ENCODE assay signal across 8 cellular contexts in genomic region chr5:43312699-43313034, GRCh38. TPM values are rescaled to one million over a fixed set of nuclear protein-coding genes. Genes with fewer than 3 reads are reported as not detected.
DNase-seq lines count a peak whose midpoint lies in the region; ATAC-seq and TF ChIP-seq lines count a peak whose summit lies in the region.

No MANE protein-coding gene starts in this region.

- peak; percentile 0 for ATAC-seq in GM19463 (IDR thresholded peaks at IDR 0.05; ENCODE audit: unreplicated experiment)
- no peak for ATAC-seq in stimulated activated naive CD8-positive, alpha-beta T cell treated with anti-CD3 and anti-CD28 coated beads, Interleukin-15, amount 100 ng/mL, for 72 hours

- H3K36me3 Mint-ChIP-seq in CD14-positive monocyte = peaks cover 5 to 6% of the 10 kb centered on the region in 2 donors
- H3K36me3 Mint-ChIP-seq in activated CD4-positive, alpha-beta memory T cell treated with anti-CD3 and anti-CD28 coated beads for 36 hours = peaks cover 54% of the 10 kb centered on the region

- peaks cover 0 to 5% (median 3%) of the 10 kb centered on the region in 7 donors for H3K9me3 Mint-ChIP-seq in CD14-positive monocyte
- H3K9me3 Mint-ChIP-seq in activated CD4-positive, alpha-beta memory T cell treated with anti-CD3 and anti-CD28 coated beads for 36 hours = peaks cover 18% of the 10 kb centered on the region
- H3K9me3 Mint-ChIP-seq in stimulated activated naive CD8-positive, alpha-beta T cell treated with anti-CD3 and anti-CD28 coated beads, Interleukin-15, amount 100 ng/mL, for 72 hours = peaks cover 0 to 11% of the 10 kb centered on the region in 2 donors

- H3K27ac Mint-ChIP-seq in CD14-positive monocyte = peak overlapping the region; percentile 93 to 98 (median 97)
- H3K27ac Mint-ChIP-seq in activated CD4-positive, alpha-beta memory T cell treated with anti-CD3 and anti-CD28 coated beads for 36 hours = peak overlapping the region; percentile 94
- H3K27ac Mint-ChIP-seq in stimulated activated naive CD8-positive, alpha-beta T cell treated with anti-CD3 and anti-CD28 coated beads, Interleukin-15, amount 100 ng/mL, for 72 hours = peak overlapping the region; percentile 98 to 100

- POLR2A ChIA-PET in activated CD4-positive, alpha-beta memory T cell treated with anti-CD3 and anti-CD28 coated beads for 36 hours (lab: Charles Lee) = interaction anchor here (0.6 to 3.9 kb wide), 16 partner anchors 26 to 320 kb away, joined by 3 to 31 read pairs (median 4); partner anchors contain the start of genes NIM1K, NNT, TMEM267 and ZNF131

- peak overlapping the region; percentile 95 to 98 for H3K4me3 Mint-ChIP-seq in CD14-positive monocyte
- H3K4me3 Mint-ChIP-seq in activated CD4-positive, alpha-beta memory T cell treated with anti-CD3 and anti-CD28 coated beads for 36 hours = peak overlapping the region; percentile 96
- peak overlapping the region; percentile 93 to 99 for H3K4me3 Mint-ChIP-seq in stimulated activated naive CD8-positive, alpha-beta T cell treated with anti-CD3 and anti-CD28 coated beads, Interleukin-15, amount 100 ng/mL, for 72 hours

- no peaks in the 10 kb centered on the region for H3K9me3 ChIP-seq in iPS DF 6.9 (ENCODE audit: control insufficient read depth, insufficient read depth, low read length)

- DNase-seq in CD14-positive monocyte (ENCODE audit: low spot score) = peak; percentile 64
- DNase-seq in HPDE6-E6E7 (ENCODE audit: extremely low spot score) = peak; percentile 7
- DNase-seq in activated CD4-positive, alpha-beta memory T cell treated with anti-CD3 and anti-CD28 coated beads for 36 hours = no peak
- no peak for DNase-seq in iPS DF 6.9 (ENCODE audit: low read depth, low spot score)
- DNase-seq in stimulated activated naive CD8-positive, alpha-beta T cell treated with anti-CD3 and anti-CD28 coated beads, Interleukin-15, amount 100 ng/mL, for 72 hours = no peak
- DNase-seq in D341Med (ENCODE audit: low spot score) = no peak
- DNase-seq in NCI-H226 = no peak

- TF ChIP-seq CTCF in CD14-positive monocyte (IDR thresholded peaks at IDR 0.05) = no peak

- peak overlapping the region; percentile 91 for H3K4me3 ChIP-seq in iPS DF 6.9 (ENCODE audit: low read length)

- no peaks in the 10 kb centered on the region for H3K27me3 ChIP-seq in iPS DF 6.9 (ENCODE audit: control insufficient read depth, insufficient read depth, low read length)

- H3K36me3 ChIP-seq in iPS DF 6.9 (ENCODE audit: control insufficient read depth, insufficient read depth, low read length) = no peaks in the 10 kb centered on the region

- CTCF ChIA-PET in activated CD4-positive, alpha-beta memory T cell treated with anti-CD3 and anti-CD28 coated beads for 36 hours (lab: Charles Lee) = interaction anchor here (1.2 to 5.1 kb wide), 6 partner anchors 9 to 292 kb away, joined by 4 to 29 read pairs (median 14); partner anchors contain the start of genes TMEM267 and ZNF131

- WGBS in iPS DF 6.9 (ENCODE audit: insufficient coverage, insufficient read length) = no CpG with 5 or more reads among the region's 9 CpGs

- no peak overlapping the region for H3K27ac ChIP-seq in iPS DF 6.9 (ENCODE audit: low read length)

- intact Hi-C loops in CD14-positive monocyte (cut with micrococcal nuclease) = loop anchor here (2.0 to 10.0 kb wide), 4 partner anchors 172 to 1398 kb away; partner anchors contain the start of genes TMEM267 (in 1 of the 2) and ZNF131 (in 1 of the 2)
- intact Hi-C loops in activated CD4-positive, alpha-beta memory T cell treated with anti-CD3 and anti-CD28 coated beads for 36 hours (cut with micrococcal nuclease) = loop anchor here (1.0 to 5.0 kb wide), 12 partner anchors 77 to 405 kb away; partner anchors contain the start of genes C5orf34 and TMEM267

- peaks cover 1 to 5% (median 3%) of the 10 kb centered on the region in 3 donors for H3K27me3 Mint-ChIP-seq in CD14-positive monocyte (ENCODE audit: low read depth in 3 of 3)
- H3K27me3 Mint-ChIP-seq in activated CD4-positive, alpha-beta memory T cell treated with anti-CD3 and anti-CD28 coated beads for 36 hours = peaks cover 2% of the 10 kb centered on the region
- no peaks in the 10 kb centered on the region for H3K27me3 Mint-ChIP-seq in stimulated activated naive CD8-positive, alpha-beta T cell treated with anti-CD3 and anti-CD28 coated beads, Interleukin-15, amount 100 ng/mL, for 72 hours

- peaks cover 2% of the 10 kb centered on the region; the same call in 1 of the 2 replicates for H3K4me1 ChIP-seq in iPS DF 6.9 (ENCODE audit: control insufficient read depth, insufficient read depth, low read length)

- peaks cover 18% of the 10 kb centered on the region for H3K4me1 Mint-ChIP-seq in CD14-positive monocyte
- H3K4me1 Mint-ChIP-seq in activated CD4-positive, alpha-beta memory T cell treated with anti-CD3 and anti-CD28 coated beads for 36 hours (ENCODE audit: low read depth) = peaks cover 77% of the 10 kb centered on the region
- peaks cover 83% of the 10 kb centered on the region for H3K4me1 Mint-ChIP-seq in stimulated activated naive CD8-positive, alpha-beta T cell treated with anti-CD3 and anti-CD28 coated beads, Interleukin-15, amount 100 ng/mL, for 72 hours

RNA-seq across cellular contexts. Expression of gene HMGCS1, which starts 0.5 kb away (rescaled TPM):
- polyA plus RNA-seq in CD14-positive monocyte = 10 to 100 TPM in 1 of 2 donors, 1 to 10 TPM in 1; 6.0 to 10.9 TPM
- 100 to 1,000 TPM; 158 to 162 TPM for total RNA-seq in activated CD4-positive, alpha-beta memory T cell treated with anti-CD3 and anti-CD28 coated beads for 36 hours

Comparison
In these comparisons a context has a peak if more than half of its experiments do, and no peak if none do; other contexts are left out.
1. DNase-seq: peak in CD14-positive monocyte (single experiment) and HPDE6-E6E7 (single experiment); none in activated CD4-positive, alpha-beta memory T cell treated with anti-CD3 and anti-CD28 coated beads for 36 hours (single experiment), iPS DF 6.9 (single experiment), stimulated activated naive CD8-positive, alpha-beta T cell treated with anti-CD3 and anti-CD28 coated beads, Interleukin-15, amount 100 ng/mL, for 72 hours (0 of 2), D341Med (single experiment) and NCI-H226 (single experiment).
2. Peak in every context shown above with its lines, with median percentiles within 50 percentile points of each other: H3K27ac Mint-ChIP-seq and H3K4me3 Mint-ChIP-seq.